In the genomic region with DNA sequence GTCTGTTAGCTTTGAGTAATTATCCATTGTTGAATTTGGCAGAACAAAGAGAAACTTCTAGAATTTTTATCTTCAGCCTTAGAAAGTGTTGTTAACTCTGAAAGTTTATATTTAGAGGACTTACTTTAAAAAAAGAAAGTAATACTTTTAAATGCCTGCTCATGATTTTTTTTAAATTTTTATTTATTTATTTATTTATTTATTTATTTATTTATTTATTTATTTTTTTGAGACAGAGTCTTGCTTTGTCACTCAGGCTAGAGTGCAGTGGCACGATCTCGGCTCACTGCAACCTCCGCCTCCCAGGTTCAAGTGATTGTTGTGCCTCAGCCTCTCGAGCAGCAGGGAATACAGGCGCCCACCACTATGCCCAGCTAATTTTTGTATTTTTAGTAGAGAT, we compare ENCODE assay signal across 1 cellular context. TPM values are rescaled to one million over a fixed set of nuclear protein-coding genes. Genes with fewer than 3 reads are reported as not detected.
"Had no signal": no experiment of that assay in that cellular context is flagged by ENCODE, and none has a peak within 500 bp of the region (broad histone marks: within the 10 kb centered on the region; RNA-seq: fewer than 3 reads in every experiment).

No MANE protein-coding gene starts in this region.

RNA-seq across cellular contexts. Expression of gene NTN4, which starts 54.8 kb away (rescaled TPM):
- polyA plus RNA-seq: immature natural killer cell had no signal
